Comparison of ENCODE assay signal across 21 cellular contexts in the genomic region with DNA sequence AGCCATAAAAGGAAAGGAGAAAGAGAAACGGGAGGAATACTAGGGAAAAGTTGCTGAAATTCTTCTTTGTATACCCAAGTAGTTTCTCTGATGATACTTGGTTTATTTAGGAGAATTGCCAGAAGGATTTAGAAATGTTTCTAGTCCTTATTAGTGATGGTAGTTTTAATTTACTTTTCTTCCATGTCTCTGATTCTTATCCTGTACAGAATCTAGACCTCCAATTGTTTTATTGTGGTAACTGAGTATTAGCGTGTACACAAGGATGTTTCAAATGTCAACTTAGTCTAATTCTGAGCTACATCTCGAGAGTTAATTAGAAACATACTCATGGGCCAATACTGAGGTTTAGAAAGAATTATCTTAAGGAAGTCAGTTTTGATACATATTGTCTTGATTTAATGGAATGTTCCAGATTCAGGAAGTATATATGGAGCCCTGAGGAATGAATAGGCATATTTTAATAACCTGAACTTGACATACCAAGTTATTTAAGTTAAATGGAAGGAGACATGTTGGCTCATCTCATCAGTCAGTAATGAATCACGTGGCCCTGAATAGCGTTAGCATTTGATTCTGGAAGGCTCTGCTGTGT.
DNase-seq lines count a peak whose midpoint lies in the region; ATAC-seq and TF ChIP-seq lines count a peak whose summit lies in the region.
"Had no signal": no experiment of that assay in that cellular context is flagged by ENCODE, and none has a peak within 500 bp of the region (broad histone marks: within the 10 kb centered on the region; RNA-seq: fewer than 3 reads in every experiment).

No MANE protein-coding gene starts in this region.

- H3K36me3 Mint-ChIP-seq in nephron (ENCODE audit: low read depth) = peaks cover 9% of the 10 kb centered on the region
- H3K36me3 Mint-ChIP-seq: natural killer cell treated with Interleukin-12 subunit alpha and Interleukin-12 subunit beta and Interleukin-15 and Interleukin-18, amount 100 ng/mL, for 72 hours had no signal

- peak overlapping the region; percentile 70 to 94 (median 85) for H3K27ac Mint-ChIP-seq in nephron
- H3K27ac Mint-ChIP-seq: activated CD4-positive, alpha-beta T cell treated with anti-CD3 and anti-CD28 coated beads for 36 hours; natural killer cell treated with Interleukin-12 subunit alpha and Interleukin-12 subunit beta and Interleukin-15 and Interleukin-18, amount 100 ng/mL, for 72 hours had no signal

- H3K4me3 Mint-ChIP-seq in nephron = no peak overlapping the region
- H3K4me3 Mint-ChIP-seq: activated CD4-positive, alpha-beta T cell treated with anti-CD3 and anti-CD28 coated beads for 36 hours; natural killer cell treated with Interleukin-12 subunit alpha and Interleukin-12 subunit beta and Interleukin-15 and Interleukin-18, amount 100 ng/mL, for 72 hours had no signal

- H3K27me3 Mint-ChIP-seq in nephron (ENCODE audit: low read depth) = no peaks in the 10 kb centered on the region
- H3K27me3 Mint-ChIP-seq: natural killer cell treated with Interleukin-12 subunit alpha and Interleukin-12 subunit beta and Interleukin-15 and Interleukin-18, amount 100 ng/mL, for 72 hours had no signal

- DNase-seq in AG09319 (ENCODE audit: extremely low read depth, low read depth) (peak; percentile 89), M059J (ENCODE audit: low read depth) (peak; percentile 19), dedifferentiated amniotic fluid mesenchymal stem cell (ENCODE audit: extremely low spot score) (peak; percentile 87), NCI-H2196 treated with DMSO at 0.1 percent for 48 hours (lab: John Stamatoyannopoulos, UW; ENCODE audit: unreplicated experiment) (no peak), GM13976 (ENCODE audit: low spot score) (no peak)
- DNase-seq in activated CD4-positive, alpha-beta T cell treated with anti-CD3 and anti-CD28 coated beads, Interleukin-2, amount 50 U/mL, for 48 hours = no peak
- DNase-seq: activated CD4-positive, alpha-beta T cell treated with anti-CD3 and anti-CD28 coated beads for 36 hours; activated CD8-positive, alpha-beta memory T cell treated with anti-CD3 and anti-CD28 coated beads, Interleukin-2, amount 50 U/mL, for 4 hours; body of pancreas; gastrocnemius medialis; GDM1; NCI-H2081; NCI-H526 treated with DMSO at 0.1 percent for 48 hours; OCI-M1; spleen; stimulated activated naive CD4-positive, alpha-beta T cell; T1000 had no signal

- in situ Hi-C loops in GM13976 (cut with MboI; ENCODE audit: low sequenced_read_pairs, unreplicated experiment) = no loop called here

- TF ChIP-seq CTCF in AG09319 (IDR thresholded peaks at IDR 0.05; ENCODE audit: low read depth, low read length) = no peak
- no peak for TF ChIP-seq CTCF in nephron (IDR thresholded peaks at IDR 0.05; ENCODE audit: unreplicated experiment in 3 of 3)
- TF ChIP-seq CTCF in GM13976 (IDR thresholded peaks at IDR 0.05; ENCODE audit: borderline replicate concordance, control extremely low read depth, extremely low read depth, insufficient read depth, missing control alignments) = no peak

- peaks cover 6% of the 10 kb centered on the region for H3K9me3 Mint-ChIP-seq in nephron
- H3K9me3 Mint-ChIP-seq: natural killer cell treated with Interleukin-12 subunit alpha and Interleukin-12 subunit beta and Interleukin-15 and Interleukin-18, amount 100 ng/mL, for 72 hours had no signal

- H3K4me1 Mint-ChIP-seq in nephron = peaks cover 35% of the 10 kb centered on the region
- H3K4me1 Mint-ChIP-seq: activated CD4-positive, alpha-beta T cell treated with anti-CD3 and anti-CD28 coated beads for 36 hours had no signal

- ATAC-seq in GM21717 (IDR thresholded peaks at IDR 0.05; ENCODE audit: unreplicated experiment) = no peak
- ATAC-seq: activated CD4-positive, alpha-beta T cell treated with anti-CD3 and anti-CD28 coated beads for 36 hours; body of pancreas; gastrocnemius medialis; HepG2; natural killer cell treated with Interleukin-12 subunit alpha and Interleukin-12 subunit beta and Interleukin-15 and Interleukin-18, amount 100 ng/mL, for 72 hours had no signal

Comparison
In these comparisons a context has a peak if more than half of its experiments do, and no peak if none do; other contexts are left out.
1. DNase-seq: peak in AG09319 (single experiment), M059J (single experiment) and dedifferentiated amniotic fluid mesenchymal stem cell (single experiment); none in NCI-H2196 treated with DMSO at 0.1 percent for 48 hours (single experiment), GM13976 (single experiment) and activated CD4-positive, alpha-beta T cell treated with anti-CD3 and anti-CD28 coated beads, Interleukin-2, amount 50 U/mL, for 48 hours (0 of 2).